Comparison of ENCODE assay signal across 1 cellular context in genomic region chr22:22636181-22636777, GRCh38.
TF ChIP-seq lines count a peak whose summit lies in the region.

No MANE protein-coding gene starts in this region.

TF ChIP-seq in K562, 482 proteins besides CTCF, POLR2A, EP300 and RAD21 (continued from another document):
- TF ChIP-seq MAZ (CRISPR knock-in tag; conservative IDR thresholded peaks at IDR 0.05 in 1 of 2, IDR thresholded peaks at IDR 0.05 in 1 of 2) (peak in 1 of 2 experiments; percentile 70; a peak in 2 of 4 replicates), BHLHE40 (IDR thresholded peaks at IDR 0.05; ENCODE audit: low read length) (0 out of 2 replicates have a peak, but pooled peaks have one; percentile 8)
